Comparison of ENCODE assay signal across 8 cellular contexts in genomic region chr6:693737-694038, GRCh38. TPM values are rescaled to one million over a fixed set of nuclear protein-coding genes. Genes with fewer than 3 reads are reported as not detected.
A peak's percentile ranks its signal among the peaks of the same experiment; 100 is the strongest.
DNase-seq lines count a peak whose midpoint lies in the region; ATAC-seq and TF ChIP-seq lines count a peak whose summit lies in the region.

No MANE protein-coding gene starts in this region.

- H3K4me3 Mint-ChIP-seq in H9: peak overlapping the region; percentile 95 to 96
- peak overlapping the region; percentile 91 to 96 (median 93) for H3K4me3 Mint-ChIP-seq in T-cell

- H3K79me1 ChIP-seq in H9 (ENCODE audit: insufficient read depth, low read depth, low read length, poor library complexity, severe bottlenecking): no peaks in the 10 kb centered on the region

- H3K14ac ChIP-seq in H9 (ENCODE audit: insufficient read depth, low read length): no peak overlapping the region

- ATAC-seq in T-cell (replicated peaks in 1 of 4) (no peak), GM21529 (IDR thresholded peaks at IDR 0.05; ENCODE audit: unreplicated experiment) (no peak)

- H3K36me3 Mint-ChIP-seq in H9 (ENCODE audit: insufficient read depth in 1 of 3, low read depth in 3 of 3) (peaks cover 0 to 5% (median 5%) of the 10 kb centered on the region in 3 experiments; a peak in 5 of 7 replicates), T-cell (peaks cover 9% of the 10 kb centered on the region)

- H3K9me3 ChIP-seq in H9 (ENCODE audit: control insufficient read depth, low read depth, low read length) (no peaks in the 10 kb centered on the region), skeletal muscle satellite cell (replicated peaks; ENCODE audit: low read length) (no peaks in the 10 kb centered on the region)

- H4K8ac ChIP-seq in H9 (replicated peaks; ENCODE audit: insufficient read length, low read depth, low read length): no peak overlapping the region

- H3K27ac Mint-ChIP-seq in H9 (no peak overlapping the region), T-cell (no peak overlapping the region)

- no peak overlapping the region for H2AFZ ChIP-seq in H9 (ENCODE audit: low read length)

- no peak overlapping the region for H3K4ac ChIP-seq in H9 (ENCODE audit: low read depth, low read length)

- no peak overlapping the region for H2AK5ac ChIP-seq in H9 (ENCODE audit: insufficient read length, low read length)

- H3K23ac ChIP-seq in H9 (ENCODE audit: insufficient read length, low read depth, low read length): no peak overlapping the region

- peaks cover 20% of the 10 kb centered on the region; the same call in 1 of the 2 replicates for H3K79me2 ChIP-seq in H9 (ENCODE audit: insufficient read depth, low read length)

- H3K4me1 Mint-ChIP-seq in H9 (peaks cover 23 to 41% of the 10 kb centered on the region in 2 experiments), T-cell (peaks cover 26 to 38% (median 30%) of the 10 kb centered on the region in 3 donors)

- H3K27me3 Mint-ChIP-seq in H9 (ENCODE audit: low read depth): no peaks in the 10 kb centered on the region
- H3K27me3 Mint-ChIP-seq in T-cell: no peaks in the 10 kb centered on the region

- H3K9ac ChIP-seq in H9 (ENCODE audit: extremely low read depth, insufficient read length, low read length) (no peak overlapping the region), skeletal muscle satellite cell (ENCODE audit: low read depth, low read length) (no peak overlapping the region)

- H3K27me3 ChIP-seq in H9 (ENCODE audit: insufficient read depth, low read length): no peaks in the 10 kb centered on the region
- H3K27me3 ChIP-seq in skeletal muscle satellite cell (ENCODE audit: control insufficient read depth, insufficient read depth, low read length): no peaks in the 10 kb centered on the region

- H3K18ac ChIP-seq in H9 (ENCODE audit: insufficient read length, low read depth, low read length): no peak overlapping the region

- H3K56ac ChIP-seq in H9 (ENCODE audit: insufficient read length, low read depth, low read length): no peak overlapping the region

- H3K4me2 ChIP-seq in H9 (ENCODE audit: insufficient read depth, insufficient read length, low read length) (peak overlapping the region; percentile 46), skeletal muscle satellite cell (ENCODE audit: low read length) (peak overlapping the region; percentile 85)

- no peak overlapping the region for H2BK5ac ChIP-seq in H9 (ENCODE audit: insufficient read length, low read length)

- H3K36me3 ChIP-seq in skeletal muscle satellite cell (ENCODE audit: insufficient read depth, low read length): no peaks in the 10 kb centered on the region

- H3K4me1 ChIP-seq in H9 (ENCODE audit: insufficient read depth, low read length) (peaks cover 2% of the 10 kb centered on the region; the same call in 1 of the 2 replicates), skeletal muscle satellite cell (ENCODE audit: control insufficient read depth, insufficient read depth, low read length) (peaks cover 3% of the 10 kb centered on the region)

- no CpG with 5 or more reads among the region's 12 CpGs for whole genome bisulfite sequencing in H9 (ENCODE audit: extremely low coverage, insufficient read length, low lambda C conversion rate)

- H3T11ph ChIP-seq in H9 (ENCODE audit: low read length): no peak overlapping the region

- no peak overlapping the region for H4K91ac ChIP-seq in H9 (ENCODE audit: insufficient read length, low read depth, low read length)

- no peak overlapping the region for H2BK120ac ChIP-seq in H9 (ENCODE audit: low read depth, low read length, poor library complexity, severe bottlenecking)

- POLR2A ChIA-PET in T-cell (lab: Charles Lee): no interaction called here

- TF ChIP-seq CTCF in H9 (conservative IDR thresholded peaks at IDR 0.05): no peak
- no peak for TF ChIP-seq CTCF in fibroblast of the aortic adventitia (IDR thresholded peaks at IDR 0.05; ENCODE audit: insufficient read depth, low read length)

- H4K5ac ChIP-seq in H9 (ENCODE audit: insufficient read length, low read depth, low read length): no peak overlapping the region

- CTCF ChIA-PET in T-cell (lab: Charles Lee): no interaction called here

- DNase-seq in H9 (no peak), T-cell (no peak), fibroblast of the aortic adventitia (ENCODE audit: low read depth) (no peak), NOMO-1 treated with DMSO at 0.1 percent for 48 hours (lab: John Stamatoyannopoulos, UW; ENCODE audit: unreplicated experiment) (no peak), NCI-H2107 (lab: John Stamatoyannopoulos, UW) (no peak)
- DNase-seq in stimulated activated naive CD4-positive, alpha-beta T cell (lab: John Stamatoyannopoulos, UW): no peak

- H3K4me3 ChIP-seq in fibroblast of the aortic adventitia (ENCODE audit: low read depth, low read length) (peak overlapping the region; percentile 93), skeletal muscle satellite cell (ENCODE audit: low read length) (peak overlapping the region; percentile 81)

- H3K27ac ChIP-seq in H9 (ENCODE audit: insufficient read length, low read depth, low read length): no peak overlapping the region

- peaks cover 3% of the 10 kb centered on the region for H3K23me2 ChIP-seq in H9 (ENCODE audit: insufficient read length, low read depth, low read length, poor library complexity, severe bottlenecking)

- H2BK20ac ChIP-seq in H9 (ENCODE audit: low read depth, low read length, poor library complexity, severe bottlenecking): no peak overlapping the region

- no peak overlapping the region for H2BK15ac ChIP-seq in H9 (ENCODE audit: low read depth, low read length)

- no peak overlapping the region for H2BK12ac ChIP-seq in H9 (ENCODE audit: insufficient read length, low read depth, low read length)

- no peaks in the 10 kb centered on the region for H3K9me3 Mint-ChIP-seq in H9
- no peaks in the 10 kb centered on the region for H3K9me3 Mint-ChIP-seq in T-cell

- no peaks in the 10 kb centered on the region for H4K20me1 ChIP-seq in H9 (ENCODE audit: control insufficient read depth, insufficient read depth, insufficient read length)

RNA-seq across cellular contexts. Expression of gene EXOC2, which starts 0.7 kb away (rescaled TPM):
- total RNA-seq in H9 (2021) (29.7 and 29.9 TPM in 2 replicates), T-cell (10 to 100 TPM; 30.7 to 40.6 (median 39.3) TPM), fibroblast of the aortic adventitia (ENCODE audit: low replicate concordance) (11.0 and 27.9 TPM in 2 replicates)
- 17.7 and 18.8 TPM in 2 replicates for total RNA-seq in skeletal muscle satellite cell (2012; rRNA removed)

RNA-seq across cellular contexts. Expression of gene HUS1B, which starts 36.8 kb away (rescaled TPM):
- total RNA-seq in H9 (2021) (0.96 and 1.2 TPM in 2 replicates), T-cell (1 to 10 TPM; 1.7 to 3.8 (median 2.5) TPM), fibroblast of the aortic adventitia (ENCODE audit: low replicate concordance) (0.45 and 0.65 TPM in 2 replicates)
- total RNA-seq in skeletal muscle satellite cell (2012; rRNA removed): 0.22 and 1.0 TPM in 2 replicates
